8 cellular contexts compared by ENCODE assay signal in the genomic region with DNA sequence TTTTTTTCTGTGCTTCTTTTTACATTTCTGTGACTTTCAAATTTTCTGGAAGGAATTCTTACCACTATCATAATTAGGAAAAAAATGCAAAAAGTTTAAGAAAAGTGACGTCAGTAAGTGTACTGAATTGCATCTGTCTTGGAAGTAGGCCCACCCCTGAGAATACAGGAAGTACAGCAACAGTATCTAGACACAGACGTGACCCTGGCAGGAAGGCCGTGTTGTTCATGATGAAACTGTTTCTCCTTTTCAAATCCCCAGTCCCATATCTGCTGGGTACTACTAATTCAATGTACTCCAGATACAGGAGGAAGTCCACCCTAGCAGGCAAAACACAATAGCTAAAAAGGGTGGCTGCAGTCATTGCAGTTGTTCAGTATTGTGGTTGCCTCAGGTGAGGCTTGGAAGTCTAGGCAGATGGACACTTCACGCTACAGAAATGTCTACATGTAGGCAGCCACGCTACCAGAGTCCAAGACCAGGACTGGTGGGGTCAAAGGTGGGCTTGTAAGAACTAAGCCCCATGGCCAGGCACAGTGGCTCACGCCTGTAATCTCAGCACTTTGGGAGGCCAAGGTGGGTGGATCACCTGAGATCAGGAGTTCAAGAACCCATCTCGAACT. TPM values are rescaled to one million over a fixed set of nuclear protein-coding genes. Genes with fewer than 3 reads are reported as not detected.
A peak's percentile ranks its signal among the peaks of the same experiment; 100 is the strongest.
DNase-seq lines count a peak whose midpoint lies in the region; ATAC-seq and TF ChIP-seq lines count a peak whose summit lies in the region.
"Had no signal": no experiment of that assay in that cellular context is flagged by ENCODE, and none has a peak within 500 bp of the region (broad histone marks: within the 10 kb centered on the region; RNA-seq: fewer than 3 reads in every experiment).

No MANE protein-coding gene starts in this region.

- no peak overlapping the region for H4K91ac ChIP-seq in H9 (ENCODE audit: insufficient read length, low read depth, low read length)

- H2BK5ac ChIP-seq in H9 (ENCODE audit: insufficient read length, low read length): no peak overlapping the region

- H3K9ac ChIP-seq in liver (ENCODE audit: low read depth in 1 of 2, low read length in 2 of 2): no peak overlapping the region
- H3K9ac ChIP-seq in H9 (ENCODE audit: extremely low read depth, insufficient read length, low read length): no peak overlapping the region

- no peak overlapping the region for H3K23ac ChIP-seq in H9 (ENCODE audit: insufficient read length, low read depth, low read length)

- H3K4me3 ChIP-seq in NB4 (ENCODE audit: low read depth, low read length) (no peak overlapping the region), astrocyte of the spinal cord (ENCODE audit: low read depth, low read length) (no peak overlapping the region), liver (ENCODE audit: low read depth in 1 of 3, low read length in 3 of 3) (no peak overlapping the region), thoracic aorta (no peak overlapping the region)
- H3K4me3 ChIP-seq: prostate gland had no signal

- no peak overlapping the region for H4K5ac ChIP-seq in H9 (ENCODE audit: insufficient read length, low read depth, low read length)

- H3K79me1 ChIP-seq in H9 (ENCODE audit: insufficient read depth, low read depth, low read length, poor library complexity, severe bottlenecking): no peaks in the 10 kb centered on the region

- ATAC-seq in thoracic aorta (ENCODE audit: insufficient number of reproducible peaks, low FRiP score, low read depth): peak; percentile 38
- ATAC-seq in GM18867 (IDR thresholded peaks at IDR 0.05; ENCODE audit: unreplicated experiment): no peak

- no peak overlapping the region for H2BK15ac ChIP-seq in H9 (ENCODE audit: low read depth, low read length)

- no peak overlapping the region for H3K4ac ChIP-seq in H9 (ENCODE audit: low read depth, low read length)

- no peaks in the 10 kb centered on the region; the same call in none of the 2 replicates for H3K27me3 Mint-ChIP-seq in H9 (ENCODE audit: low read depth)

- H2BK20ac ChIP-seq in H9 (ENCODE audit: low read depth, low read length, poor library complexity, severe bottlenecking): no peak overlapping the region

- H2BK120ac ChIP-seq in H9 (ENCODE audit: low read depth, low read length, poor library complexity, severe bottlenecking): no peak overlapping the region

- no peak for TF ChIP-seq POLR2A in NB4 (IDR thresholded peaks at IDR 0.05; ENCODE audit: extremely low read depth, insufficient read length)

- H3K9me3 Mint-ChIP-seq in H9: peaks cover 3 to 5% of the 10 kb centered on the region in 2 experiments; a peak in 3 of 5 replicates

- H3K79me2 ChIP-seq in H9 (ENCODE audit: insufficient read depth, low read length): no peaks in the 10 kb centered on the region

- H3K4me2 ChIP-seq in H9 (ENCODE audit: insufficient read depth, insufficient read length, low read length): no peak overlapping the region

- H3K9me3 ChIP-seq in liver (ENCODE audit: control insufficient read depth in 4 of 4, low read length in 3 of 4): no peaks in the 10 kb centered on the region
- no peaks in the 10 kb centered on the region for H3K9me3 ChIP-seq in thoracic aorta
- no peaks in the 10 kb centered on the region for H3K9me3 ChIP-seq in H9 (ENCODE audit: control insufficient read depth, low read depth, low read length)
- H3K9me3 ChIP-seq: prostate gland had no signal

- no peak overlapping the region for H4K8ac ChIP-seq in H9 (replicated peaks; ENCODE audit: insufficient read length, low read depth, low read length)

- H3K4me1 Mint-ChIP-seq in H9: peaks cover 0 to 3% of the 10 kb centered on the region in 2 experiments; a peak in 1 of 4 replicates

- peak overlapping the region; percentile 55 to 67 for H3K27ac ChIP-seq in liver (ENCODE audit: low read depth in 1 of 2, low read length in 2 of 2)
- peak overlapping the region; percentile 56 to 67 for H3K27ac ChIP-seq in thoracic aorta
- H3K27ac ChIP-seq in H9 (ENCODE audit: insufficient read length, low read depth, low read length): no peak overlapping the region
- H3K27ac ChIP-seq: prostate gland had no signal

- no peak overlapping the region for H3K4me3 Mint-ChIP-seq in H9

- H3K18ac ChIP-seq in H9 (ENCODE audit: insufficient read length, low read depth, low read length): no peak overlapping the region

- H3K4me1 ChIP-seq in liver (ENCODE audit: control insufficient read depth in 4 of 4, insufficient read depth in 4 of 4, low read length in 3 of 4) (no peaks in the 10 kb centered on the region), thoracic aorta (ENCODE audit: control insufficient read depth in 1 of 2, low read depth in 2 of 2) (peaks cover 12 to 14% of the 10 kb centered on the region in 2 donors), H9 (ENCODE audit: insufficient read depth, low read length) (no peaks in the 10 kb centered on the region)
- H3K4me1 ChIP-seq: prostate gland had no signal

- no peak overlapping the region for H2AK5ac ChIP-seq in H9 (ENCODE audit: insufficient read length, low read length)

- no peak overlapping the region for H3T11ph ChIP-seq in H9 (ENCODE audit: low read length)

- H3K14ac ChIP-seq in H9 (ENCODE audit: insufficient read depth, low read length): no peak overlapping the region

- H2BK12ac ChIP-seq in H9 (ENCODE audit: insufficient read length, low read depth, low read length): no peak overlapping the region

- H4K20me1 ChIP-seq in H9 (ENCODE audit: control insufficient read depth, insufficient read depth, insufficient read length): no peaks in the 10 kb centered on the region

- no peak overlapping the region for H2AFZ ChIP-seq in H9 (ENCODE audit: low read length)

- no peaks in the 10 kb centered on the region; a peak in 1 of 7 replicates for H3K36me3 Mint-ChIP-seq in H9 (ENCODE audit: insufficient read depth in 1 of 3, low read depth in 3 of 3)

- peak; percentile 94 for DNase-seq in NB4 (ENCODE audit: low read depth)
- peak; percentile 13 for DNase-seq in astrocyte of the spinal cord (ENCODE audit: low read depth, low spot score)
- no peak for DNase-seq in thoracic aorta (ENCODE audit: low spot score)
- no peak for DNase-seq in effector CD4-positive, alpha-beta T cell
- no peak for DNase-seq in H9

- H3K27ac Mint-ChIP-seq in H9: no peak overlapping the region

- no peak overlapping the region for H3K56ac ChIP-seq in H9 (ENCODE audit: insufficient read length, low read depth, low read length)

- no peaks in the 10 kb centered on the region for H3K23me2 ChIP-seq in H9 (ENCODE audit: insufficient read length, low read depth, low read length, poor library complexity, severe bottlenecking)

- in situ Hi-C loops in astrocyte of the spinal cord (cut with HindIII; ENCODE audit: low sequenced_read_pairs): no loop called here

- peak in 1 of 2 donors; percentile 27 for TF ChIP-seq RAD21 in liver (IDR thresholded peaks at IDR 0.05)

- H3K36me3 ChIP-seq in liver (ENCODE audit: control insufficient read depth in 4 of 4, insufficient read depth in 3 of 4, low read depth in 1 of 4, low read length in 3 of 4) (no peaks in the 10 kb centered on the region), thoracic aorta (no peaks in the 10 kb centered on the region)
- H3K36me3 ChIP-seq: prostate gland had no signal

- TF ChIP-seq CTCF in NB4 (IDR thresholded peaks at IDR 0.05; ENCODE audit: low read depth, low read length): no peak
- no peak for TF ChIP-seq CTCF in astrocyte of the spinal cord (IDR thresholded peaks at IDR 0.05; ENCODE audit: low read depth, low read length)
- TF ChIP-seq CTCF in liver (IDR thresholded peaks at IDR 0.05; ENCODE audit: low read depth, low read length, missing input control): no peak
- TF ChIP-seq CTCF in thoracic aorta (IDR thresholded peaks at IDR 0.05): no peak
- no peak for TF ChIP-seq CTCF in H9 (conservative IDR thresholded peaks at IDR 0.05)

- H3K27me3 ChIP-seq in liver (ENCODE audit: control insufficient read depth in 4 of 4, insufficient read depth in 4 of 4, low read length in 3 of 4) (no peaks in the 10 kb centered on the region), thoracic aorta (replicated peaks; ENCODE audit: insufficient read depth) (no peaks in the 10 kb centered on the region), H9 (ENCODE audit: insufficient read depth, low read length) (no peaks in the 10 kb centered on the region)

- WGBS in liver: 74% methylated on average over 7 of the region's 7 CpGs
- WGBS in H9 (ENCODE audit: extremely low coverage, insufficient read length, low lambda C conversion rate): no CpG with 5 or more reads among the region's 7 CpGs

TF ChIP-seq in liver, 16 proteins besides CTCF, POLR2A, EP300 and RAD21:
- TF ChIP-seq JUND (IDR thresholded peaks at IDR 0.05): no peak
- peak; percentile 83 for TF ChIP-seq NR2F2 (IDR thresholded peaks at IDR 0.05)
- peak; percentile 34 for TF ChIP-seq SP1 (IDR thresholded peaks at IDR 0.05)
- peak; percentile 13 to 43 for TF ChIP-seq RXRA (IDR thresholded peaks at IDR 0.05)
- peak; percentile 17 for TF ChIP-seq YY1 (IDR thresholded peaks at IDR 0.05)

RNA-seq across cellular contexts. Expression of gene MED4, which starts 49.6 kb away (rescaled TPM):
- total RNA-seq in liver (10 to 100 TPM; 18.2 to 22.8 TPM), thoracic aorta (10 to 100 TPM; 13.3 to 35.0 TPM), H9 (2021) (50.6 and 57.8 TPM in 2 replicates)
- polyA plus RNA-seq in liver: 10 to 100 TPM; 22.3 to 32.4 TPM

Comparison
In these comparisons a context has a peak if more than half of its experiments do, and no peak if none do; other contexts are left out.
1. DNase-seq: peak in NB4 (single experiment) and astrocyte of the spinal cord (single experiment); none in thoracic aorta (single experiment), effector CD4-positive, alpha-beta T cell (single experiment) and H9 (single experiment).